31 cellular contexts compared by ENCODE assay signal in genomic region chr17:43583332-43583731, GRCh38. TPM values are rescaled to one million over a fixed set of nuclear protein-coding genes. Genes with fewer than 3 reads are reported as not detected.
"Had no signal": no experiment of that assay in that cellular context is flagged by ENCODE, and none has a peak within 500 bp of the region (broad histone marks: within the 10 kb centered on the region; RNA-seq: fewer than 3 reads in every experiment).

No MANE protein-coding gene starts in this region.

- H3K27ac Mint-ChIP-seq: dendritic cell treated with granulocyte-macrophage colony-stimulating factor and Interleukin-4, amounts not matched to agents 40 ng/mL and 50 ng/mL, for 4 days; endodermal cell; immature natural killer cell; naive thymus-derived CD4-positive, alpha-beta T cell; neural progenitor cell; stimulated activated memory B cell treated with anti-CD40 and anti-IgM and Interleukin-4, amounts not matched to agents 10 μg/mL and 1 μg/mL and 100 μg/mL, for 72 hours; stimulated activated naive CD8-positive, alpha-beta T cell treated with anti-CD3 and anti-CD28 coated beads, Interleukin-15, Interleukin-2, amounts not matched to agents 100 ng/mL and 50 ng/mL, for 24 hours had no signal

- H3K4me1 ChIP-seq: colonic mucosa, prostate gland had no signal

- H3K9me3 Mint-ChIP-seq: dendritic cell treated with granulocyte-macrophage colony-stimulating factor and Interleukin-4, amounts not matched to agents 40 ng/mL and 50 ng/mL, for 4 days; immature natural killer cell; naive thymus-derived CD4-positive, alpha-beta T cell; stimulated activated memory B cell treated with anti-CD40 and anti-IgM and Interleukin-4, amounts not matched to agents 10 μg/mL and 1 μg/mL and 100 μg/mL, for 72 hours; stimulated activated naive CD8-positive, alpha-beta T cell treated with anti-CD3 and anti-CD28 coated beads, Interleukin-15, Interleukin-2, amounts not matched to agents 100 ng/mL and 50 ng/mL, for 24 hours had no signal

- H3K36me3 Mint-ChIP-seq: immature natural killer cell; neural progenitor cell; stimulated activated memory B cell treated with anti-CD40 and anti-IgM and Interleukin-4, amounts not matched to agents 10 μg/mL and 1 μg/mL and 100 μg/mL, for 72 hours had no signal

- ATAC-seq: esophagus mucosa; gastrocnemius medialis; heart left ventricle; left colon; left ventricle myocardium superior; lower lobe of right lung; naive thymus-derived CD4-positive, alpha-beta T cell; stimulated activated memory B cell treated with anti-CD40 and anti-IgM and Interleukin-4, amounts not matched to agents 10 μg/mL and 1 μg/mL and 100 μg/mL, for 72 hours had no signal

- H3K27me3 Mint-ChIP-seq: stimulated activated memory B cell treated with anti-CD40 and anti-IgM and Interleukin-4, amounts not matched to agents 10 μg/mL and 1 μg/mL and 100 μg/mL, for 72 hours had no signal

- H3K9ac ChIP-seq: neural progenitor cell, parathyroid adenoma had no signal

- H3K4me3 ChIP-seq: colonic mucosa, gastrocnemius medialis, heart left ventricle, lower lobe of right lung, neural progenitor cell, prostate gland, right atrium auricular region, sigmoid colon, spleen, suprapubic skin, transverse colon, vagina had no signal

- H3K9me3 ChIP-seq: colonic mucosa, gastrocnemius medialis, heart left ventricle, lower lobe of right lung, prostate gland, right atrium auricular region, sigmoid colon, spleen, suprapubic skin, transverse colon, vagina had no signal

- H3K4me3 Mint-ChIP-seq: dendritic cell treated with granulocyte-macrophage colony-stimulating factor and Interleukin-4, amounts not matched to agents 40 ng/mL and 50 ng/mL, for 4 days; endodermal cell; immature natural killer cell; naive thymus-derived CD4-positive, alpha-beta T cell; nephron; neural progenitor cell; stimulated activated memory B cell treated with anti-CD40 and anti-IgM and Interleukin-4, amounts not matched to agents 10 μg/mL and 1 μg/mL and 100 μg/mL, for 72 hours; stimulated activated naive CD8-positive, alpha-beta T cell treated with anti-CD3 and anti-CD28 coated beads, Interleukin-15, Interleukin-2, amounts not matched to agents 100 ng/mL and 50 ng/mL, for 24 hours had no signal

- H3K27ac ChIP-seq: colonic mucosa, epithelial cell of prostate, gastrocnemius medialis, heart left ventricle, lower lobe of right lung, neural progenitor cell, parathyroid adenoma, prostate gland, right atrium auricular region, sigmoid colon, spleen, suprapubic skin, transverse colon, vagina had no signal

- H3K27me3 ChIP-seq: colonic mucosa, gastrocnemius medialis, heart left ventricle, neural progenitor cell, right atrium auricular region, sigmoid colon, spleen, suprapubic skin, transverse colon, vagina had no signal

- DNase-seq: colonic mucosa; effector CD8-positive, alpha-beta T cell; endodermal cell; foreskin fibroblast; gastrocnemius medialis; heart left ventricle; hippocampal formation; immature natural killer cell; islet precursor cell; kidney glomerular epithelial cell; left colon; left ventricle myocardium superior; lower lobe of right lung; midbrain; naive thymus-derived CD4-positive, alpha-beta T cell; sigmoid colon; spleen; stimulated activated CD4-positive, alpha-beta T cell treated with anti-CD3 and anti-CD28 coated beads, Interleukin-4, amount 100 ng/mL, for 4 hours; transverse colon had no signal

- H3K36me3 ChIP-seq: colonic mucosa, gastrocnemius medialis, heart left ventricle, lower lobe of right lung, neural progenitor cell, prostate gland, right atrium auricular region, sigmoid colon, spleen, suprapubic skin, transverse colon, vagina had no signal

- H3K79me2 ChIP-seq: parathyroid adenoma had no signal

- H3K4me2 ChIP-seq: neural progenitor cell had no signal

RNA-seq across cellular contexts. Expression of gene ETV4, which starts 37.2 kb away (rescaled TPM):
- polyA plus RNA-seq: immature natural killer cell; naive thymus-derived CD4-positive, alpha-beta T cell had no signal
